ENCODE assay signal across 12 cellular contexts in genomic region chr4:24210332-24210902, GRCh38.
DNase-seq lines count a peak whose midpoint lies in the region; ATAC-seq and TF ChIP-seq lines count a peak whose summit lies in the region.
"Had no signal": no experiment of that assay in that cellular context is flagged by ENCODE, and none has a peak within 500 bp of the region (broad histone marks: within the 10 kb centered on the region; RNA-seq: fewer than 3 reads in every experiment).

No MANE protein-coding gene starts in this region.

- H3K56ac ChIP-seq in IMR-90 (ENCODE audit: extremely low read depth, insufficient read depth, low read length): no peak overlapping the region

- 0 out of 4 replicates have a peak overlapping the region, but pooled peaks have one; percentile 8 to 81 for H4K8ac ChIP-seq in IMR-90 (ENCODE audit: low read depth in 2 of 2, low read length in 2 of 2)

- in situ Hi-C loops in IMR-90 (cut with MboI; ENCODE audit: low sequenced_read_pairs): no loop called here
- in situ Hi-C loops in mammary epithelial cell (cut with MboI; ENCODE audit: low sequenced_read_pairs in 2 of 2): no loop called here

- no peaks in the 10 kb centered on the region for H3K27me3 ChIP-seq in IMR-90 (ENCODE audit: control insufficient read depth, insufficient read depth, low read length)
- H3K27me3 ChIP-seq in mammary epithelial cell (ENCODE audit: insufficient read depth, low read length): no peaks in the 10 kb centered on the region
- no peaks in the 10 kb centered on the region for H3K27me3 ChIP-seq in thyroid gland

- H3K4me1 ChIP-seq in IMR-90 (ENCODE audit: control insufficient read depth, insufficient read depth, low read length) (peaks cover 10% of the 10 kb centered on the region), mammary epithelial cell (ENCODE audit: insufficient read depth, low read length) (no peaks in the 10 kb centered on the region), thyroid gland (peaks cover 23 to 37% of the 10 kb centered on the region in 2 donors)

- H3K9ac ChIP-seq in IMR-90 (ENCODE audit: low read depth, low read length) (no peak overlapping the region), mammary epithelial cell (ENCODE audit: insufficient read depth, low read length) (no peak overlapping the region)

- H3K36me3 Mint-ChIP-seq in activated naive CD8-positive, alpha-beta T cell treated with anti-CD3 and anti-CD28 coated beads, Interleukin-2, amount 50 U/mL, for 24 hours (ENCODE audit: low read depth): no peaks in the 10 kb centered on the region

- H3K4me3 ChIP-seq in IMR-90 (ENCODE audit: insufficient read depth, low read depth, low read length): no peak overlapping the region
- H3K4me3 ChIP-seq in mammary epithelial cell (replicated peaks in 1 of 3; ENCODE audit: insufficient read depth in 1 of 3, low read depth in 2 of 3, low read length in 3 of 3): no peak overlapping the region
- H3K4me3 ChIP-seq in thyroid gland (replicated peaks in 1 of 3): no peak overlapping the region

- dilution Hi-C loops in IMR-90 (cut with HindIII; ENCODE audit: low sequenced_read_pairs, unreplicated experiment) (no loop called here), mammary epithelial cell (cut with HindIII; ENCODE audit: low sequenced_read_pairs) (no loop called here)

- H2AFZ ChIP-seq in IMR-90 (replicated peaks; ENCODE audit: low read length, poor library complexity) (peak overlapping the region; percentile 19), mammary epithelial cell (ENCODE audit: low read depth, low read length) (no peak overlapping the region)

- H3K4ac ChIP-seq in IMR-90 (ENCODE audit: low read depth, low read length): no peak overlapping the region

- H2BK5ac ChIP-seq in IMR-90 (ENCODE audit: low read depth, low read length, poor library complexity, severe bottlenecking): peak overlapping the region; percentile 42

- no peak overlapping the region; the same call in 2 of the 3 replicates for H2BK15ac ChIP-seq in IMR-90 (ENCODE audit: low read depth, low read length)

- ATAC-seq in IMR-90 (ENCODE audit: low read depth) (peak; percentile 93), GM21717 (IDR thresholded peaks at IDR 0.05; ENCODE audit: unreplicated experiment) (no peak), GM18517 (IDR thresholded peaks at IDR 0.05; ENCODE audit: unreplicated experiment) (no peak)
- no peak for ATAC-seq in activated naive CD8-positive, alpha-beta T cell treated with anti-CD3 and anti-CD28 coated beads, Interleukin-2, amount 50 U/mL, for 24 hours
- ATAC-seq: effector memory CD8-positive, alpha-beta T cell had no signal

- H3K9me3 Mint-ChIP-seq in activated naive CD8-positive, alpha-beta T cell treated with anti-CD3 and anti-CD28 coated beads, Interleukin-2, amount 50 U/mL, for 24 hours: no peaks in the 10 kb centered on the region

- TF ChIP-seq POLR2A in IMR-90 (IDR thresholded peaks at IDR 0.05; ENCODE audit: low read depth, low read length) (no peak), thyroid gland (IDR thresholded peaks at IDR 0.05) (peak in 1 of 2 donors; percentile 45)

- no peaks in the 10 kb centered on the region for H3K4me1 Mint-ChIP-seq in activated naive CD8-positive, alpha-beta T cell treated with anti-CD3 and anti-CD28 coated beads, Interleukin-2, amount 50 U/mL, for 24 hours

- no peaks in the 10 kb centered on the region for H3K79me2 ChIP-seq in mammary epithelial cell (ENCODE audit: insufficient read depth, low read length)

- no peak overlapping the region for H4K91ac ChIP-seq in IMR-90 (ENCODE audit: insufficient read depth, low read depth, low read length)

- H2AK5ac ChIP-seq in IMR-90 (ENCODE audit: low read depth, low read length): no peak overlapping the region; the same call in 1 of the 2 replicates

- no peak overlapping the region for H2AK9ac ChIP-seq in IMR-90 (replicated peaks; ENCODE audit: low read depth, low read length, poor library complexity)

- WGBS in IMR-90 (ENCODE audit: extremely low coverage in 2 of 2, insufficient read length in 1 of 2), 2 experiments: 27% methylated on average over 3 of the region's 10 CpGs; no CpG with 5 or more reads in 1 of the 2 experiments
- 48% methylated on average over 7 of the region's 10 CpGs for WGBS in mammary epithelial cell (ENCODE audit: low coverage, missing lambda C conversion rate)
- 17 to 36% methylated on average over 10 of the region's 10 CpGs for WGBS in thyroid gland, 2 donors

- no peak overlapping the region for H2BK20ac ChIP-seq in IMR-90 (ENCODE audit: low read depth, low read length)

- no peak overlapping the region for H3K27ac Mint-ChIP-seq in activated naive CD8-positive, alpha-beta T cell treated with anti-CD3 and anti-CD28 coated beads, Interleukin-2, amount 50 U/mL, for 24 hours
- H3K27ac Mint-ChIP-seq: effector memory CD8-positive, alpha-beta T cell had no signal

- H3K9me3 ChIP-seq in IMR-90 (ENCODE audit: control insufficient read depth, insufficient read depth, low read length): no peaks in the 10 kb centered on the region
- peaks cover 2% of the 10 kb centered on the region for H3K9me3 ChIP-seq in mammary epithelial cell (replicated peaks; ENCODE audit: insufficient read depth, low read length)
- H3K9me3 ChIP-seq in thyroid gland: no peaks in the 10 kb centered on the region

- no peak overlapping the region for H3K23ac ChIP-seq in IMR-90 (ENCODE audit: low read depth, low read length)

- H3K36me3 ChIP-seq in IMR-90 (ENCODE audit: control insufficient read depth, insufficient read depth, low read length) (no peaks in the 10 kb centered on the region), mammary epithelial cell (ENCODE audit: insufficient read depth, low read length) (no peaks in the 10 kb centered on the region), thyroid gland (no peaks in the 10 kb centered on the region)

- no peak overlapping the region; the same call in 1 of the 2 replicates for H4K5ac ChIP-seq in IMR-90 (ENCODE audit: low read depth, low read length)

- intact Hi-C loops in IMR-90 (cut with micrococcal nuclease) (loop anchor here (1.0 to 5.0 kb wide), 2 partner anchors 103 to 169 kb away; no protein-coding TSS in a partner anchor), mammary epithelial cell (cut with micrococcal nuclease) (no loop called here), thyroid gland (cut with DNase I) (no loop called here)

- POLR2A ChIA-PET in IMR-90 (lab: Charles Lee; ENCODE audit: unreplicated experiment): no interaction called here

- H3K27me3 Mint-ChIP-seq in activated naive CD8-positive, alpha-beta T cell treated with anti-CD3 and anti-CD28 coated beads, Interleukin-2, amount 50 U/mL, for 24 hours: no peaks in the 10 kb centered on the region
- H3K27me3 Mint-ChIP-seq: effector memory CD8-positive, alpha-beta T cell had no signal

- H4K20me1 ChIP-seq in IMR-90 (ENCODE audit: insufficient read depth, low read length) (no peaks in the 10 kb centered on the region), mammary epithelial cell (ENCODE audit: insufficient read depth, low read length) (no peaks in the 10 kb centered on the region)

- no peak overlapping the region for H3K4me3 Mint-ChIP-seq in activated naive CD8-positive, alpha-beta T cell treated with anti-CD3 and anti-CD28 coated beads, Interleukin-2, amount 50 U/mL, for 24 hours
- H3K4me3 Mint-ChIP-seq: effector memory CD8-positive, alpha-beta T cell had no signal

- CTCF ChIA-PET in IMR-90 (lab: Yijun Ruan, JAX): no interaction called here
- CTCF ChIA-PET in mammary epithelial cell (lab: Charles Lee; ENCODE audit: low non-redundant PET): no interaction called here

- H3K27ac ChIP-seq in IMR-90 (ENCODE audit: insufficient read depth, low read length) (peak overlapping the region; percentile 81; the same call in 1 of the 2 replicates), mammary epithelial cell (ENCODE audit: insufficient read depth, low read depth, low read length) (no peak overlapping the region), thyroid gland (peak overlapping the region; percentile 44 to 92 (median 85))

- no peak for TF ChIP-seq RAD21 in IMR-90 (IDR thresholded peaks at IDR 0.05; ENCODE audit: low read length)

- H3K79me1 ChIP-seq in IMR-90 (ENCODE audit: low read depth in 1 of 2, low read length in 2 of 2): no peaks in the 10 kb centered on the region

- peak overlapping the region; percentile 11; the same call in 1 of the 2 replicates for H3K4me2 ChIP-seq in IMR-90 (ENCODE audit: low read depth, low read length)
- H3K4me2 ChIP-seq in mammary epithelial cell (ENCODE audit: insufficient read depth, low read depth, low read length): no peak overlapping the region

- no peak overlapping the region for H3K14ac ChIP-seq in IMR-90 (replicated peaks; ENCODE audit: low read depth, low read length)

- TF ChIP-seq CTCF in IMR-90 (conservative IDR thresholded peaks at IDR 0.05; ENCODE audit: low read depth, low read length): no peak
- TF ChIP-seq CTCF in mammary epithelial cell (conservative IDR thresholded peaks at IDR 0.05 in 1 of 2, IDR thresholded peaks at IDR 0.05 in 1 of 2; ENCODE audit: extremely low read depth in 1 of 2, insufficient read depth in 1 of 2, low read depth in 1 of 2, low read length in 2 of 2): no peak
- TF ChIP-seq CTCF in thyroid gland (IDR thresholded peaks at IDR 0.05): no peak

- peak; percentile 96 for DNase-seq in IMR-90
- DNase-seq in mammary epithelial cell: peak; percentile 4
- DNase-seq in kidney glomerular epithelial cell (lab: John Stamatoyannopoulos, UW): peak; percentile 84
- DNase-seq in thyroid gland: peak; percentile 77 to 79
- no peak for DNase-seq in activated naive CD8-positive, alpha-beta T cell treated with anti-CD3 and anti-CD28 coated beads, Interleukin-2, amount 50 U/mL, for 24 hours
- no peak for DNase-seq in 8988T
- DNase-seq: activated effector memory CD4-positive, alpha-beta T cell treated with anti-CD3 and anti-CD28 coated beads, Interleukin-2, amount 50 U/mL, for 16 hours; effector memory CD8-positive, alpha-beta T cell; mesendoderm; NCI-H82 had no signal

- no peaks in the 10 kb centered on the region for H3K9me1 ChIP-seq in IMR-90 (ENCODE audit: insufficient read depth, low read length)

- no TSS peak for BruUV-seq in IMR-90 (replicated peaks; lab: Mats Ljungman, UMichigan)
- BruUV-seq in mammary epithelial cell (replicated peaks; lab: Mats Ljungman, UMichigan): no TSS peak

- peak overlapping the region; percentile 6; the same call in 1 of the 2 replicates for H3K18ac ChIP-seq in IMR-90 (ENCODE audit: low read depth, low read length)

- no peak overlapping the region for H2BK120ac ChIP-seq in IMR-90 (ENCODE audit: low read depth, low read length)

TF ChIP-seq in IMR-90, 13 proteins besides CTCF, POLR2A, EP300 and RAD21 (continues in another document):
- TF ChIP-seq SMC3 (IDR thresholded peaks at IDR 0.05; ENCODE audit: low read depth, low read length): no peak
- TF ChIP-seq FOS (IDR thresholded peaks at IDR 0.05; ENCODE audit: low read depth, low read length): peak; percentile 80
- TF ChIP-seq BHLHE40 (IDR thresholded peaks at IDR 0.05; ENCODE audit: low read depth, low read length): peak; percentile 78
- peak; percentile 97 for TF ChIP-seq CEBPB (IDR thresholded peaks at IDR 0.05; ENCODE audit: low read depth, low read length)
- TF ChIP-seq RCOR1 (IDR thresholded peaks at IDR 0.05; ENCODE audit: insufficient replicate concordance, low read length): no peak
- TF ChIP-seq MAFK (IDR thresholded peaks at IDR 0.05; ENCODE audit: low read depth, low read length): peak; percentile 68

Comparison
In these comparisons a context has a peak if more than half of its experiments do, and no peak if none do; other contexts are left out.
1. DNase-seq: peak in IMR-90 (single experiment), mammary epithelial cell (single experiment), kidney glomerular epithelial cell (single experiment) and thyroid gland (2 of 2); none in activated naive CD8-positive, alpha-beta T cell treated with anti-CD3 and anti-CD28 coated beads, Interleukin-2, amount 50 U/mL, for 24 hours (single experiment) and 8988T (single experiment).